Comparison of ENCODE assay signal across 12 cellular contexts in the genomic region with DNA sequence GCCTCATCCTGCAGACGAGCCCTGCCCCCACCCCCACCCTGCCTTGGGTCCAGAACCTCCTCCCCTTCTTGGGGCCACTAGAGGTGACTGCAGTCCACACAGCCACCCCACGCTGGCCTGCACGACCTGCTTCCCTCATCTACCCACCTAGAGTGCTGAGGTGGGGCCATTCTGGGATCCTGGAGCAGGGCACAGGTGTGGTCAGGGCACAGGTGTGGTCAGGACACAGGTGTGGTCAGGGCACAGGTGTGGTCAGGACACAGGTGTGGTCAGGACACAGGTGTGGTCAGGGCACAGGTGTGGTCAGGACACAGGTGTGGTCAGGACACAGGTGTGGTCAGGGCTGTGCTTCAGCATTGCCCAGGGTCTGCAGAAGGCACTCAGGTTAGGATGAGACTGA. TPM values are rescaled to one million over a fixed set of nuclear protein-coding genes. Genes with fewer than 3 reads are reported as not detected.
DNase-seq lines count a peak whose midpoint lies in the region; FAIRE-seq and TF ChIP-seq lines count a peak whose summit lies in the region.
"Not testable (repeated sequence)": the region's sequence is repeated elsewhere in the genome, so short reads cannot be mapped to it uniquely, and the experiment has no call there.
"Had no signal": no experiment of that assay in that cellular context is flagged by ENCODE, and none has a peak within 500 bp of the region (broad histone marks: within the 10 kb centered on the region; RNA-seq: fewer than 3 reads in every experiment).

No MANE protein-coding gene starts in this region.

- 43% methylated on average over 3 of the region's 3 CpGs for WGBS in SK-N-SH (ENCODE audit: low lambda C conversion rate)
- WGBS in smooth muscle cell (ENCODE audit: low lambda C conversion rate), result 51% methylated on average over 2 of the region's 3 CpGs

- H3K4me1 ChIP-seq in BLaER1 treated with 17β-estradiol and CSF1 and Interleukin-3, amounts not matched to agents 10 nM and 100 nM, result peaks cover 46 to 81% (median 74%) of the 10 kb centered on the region in 10 experiments
- H3K4me1 ChIP-seq in SK-N-SH (ENCODE audit: control insufficient read depth in 1 of 2, insufficient read depth in 2 of 2, low read depth in 1 of 2, low read length in 1 of 2) (peaks cover 10 to 26% of the 10 kb centered on the region in 2 experiments; a peak in 2 of 4 replicates), left ventricle myocardium inferior (peaks cover 44% of the 10 kb centered on the region), smooth muscle cell (ENCODE audit: low read depth) (peaks cover 30% of the 10 kb centered on the region)

- H3K4me2 ChIP-seq in BLaER1 treated with 17β-estradiol and CSF1 and Interleukin-3, amounts not matched to agents 10 nM and 100 nM, result peak overlapping the region; percentile 13 to 83 (median 77); a peak in 20 of 22 replicates
- peak overlapping the region; percentile 40; the same call in 1 of the 2 replicates for H3K4me2 ChIP-seq in SK-N-SH
- H3K4me2 ChIP-seq in smooth muscle cell, result peak overlapping the region; percentile 54

- not testable (repeated sequence) for H3K79me2 ChIP-seq in SK-N-SH (ENCODE audit: insufficient read depth); smooth muscle cell (ENCODE audit: low read depth)

- TF ChIP-seq RAD21 in SK-N-SH (IDR thresholded peaks at IDR 0.05; ENCODE audit: low read length), result not testable (repeated sequence)

- not testable (repeated sequence) for DNase-seq in HTR-8/SVneo (ENCODE audit: insufficient read length, low spot score); SK-N-SH; left ventricle myocardium inferior; smooth muscle cell (lab: John Stamatoyannopoulos, UW; ENCODE audit: unreplicated experiment)

- not testable (repeated sequence) for H3K27ac ChIP-seq in BLaER1 treated with 17β-estradiol and CSF1 and Interleukin-3, amounts not matched to agents 10 nM and 100 nM; SK-N-SH (ENCODE audit: low read depth in 2 of 2, low read length in 1 of 2); smooth muscle cell (ENCODE audit: low read depth)
- peak overlapping the region; percentile 48 for H3K27ac ChIP-seq in left ventricle myocardium inferior (replicated peaks)

- not testable (repeated sequence) for H3K4me3 Mint-ChIP-seq in brain, nephron

- not testable (repeated sequence) for H2AFZ ChIP-seq in SK-N-SH (ENCODE audit: low read depth); smooth muscle cell (ENCODE audit: low read depth)

- H3K27ac Mint-ChIP-seq in brain (peak overlapping the region in 3 of 5 experiments; percentile 72 to 76 (median 74)), nephron (peak overlapping the region; percentile 62 to 93 (median 82))

- CTCF ChIA-PET in SK-N-SH (lab: Yijun Ruan, JAX), result not testable (repeated sequence)

- POLR2A ChIA-PET in SK-N-SH (lab: Yijun Ruan, JAX), result not testable (repeated sequence)

- not testable (repeated sequence) for H3F3A ChIP-seq in SK-N-SH (replicated peaks; ENCODE audit: insufficient read depth); smooth muscle cell (ENCODE audit: low read depth)

- not testable (repeated sequence) for H3K36me3 Mint-ChIP-seq in brain; nephron (ENCODE audit: low read depth)

- not testable (repeated sequence) for H3K36me3 ChIP-seq in BLaER1 treated with 17β-estradiol and CSF1 and Interleukin-3, amounts not matched to agents 10 nM and 100 nM; SK-N-SH (replicated peaks in 1 of 2; ENCODE audit: control insufficient read depth in 1 of 2, insufficient read depth in 2 of 2, low read length in 1 of 2); left ventricle myocardium inferior; smooth muscle cell (ENCODE audit: low read depth)

- not testable (repeated sequence) for H3K9me3 ChIP-seq in BLaER1 treated with 17β-estradiol and CSF1 and Interleukin-3, amounts not matched to agents 10 nM and 100 nM (replicated peaks in 1 of 11); SK-N-SH; left ventricle myocardium inferior (replicated peaks); smooth muscle cell (replicated peaks; ENCODE audit: low read depth)

- not testable (repeated sequence) for H3K9me3 Mint-ChIP-seq in brain, nephron

- H3K4me3 ChIP-seq in BLaER1 treated with 17β-estradiol and CSF1 and Interleukin-3, amounts not matched to agents 10 nM and 100 nM; SK-N-SH (ENCODE audit: low read depth in 2 of 2, low read length in 1 of 2); left ventricle myocardium inferior; smooth muscle cell: not testable (repeated sequence)

- not testable (repeated sequence) for TF ChIP-seq CTCF in SK-N-SH (IDR thresholded peaks at IDR 0.05); brain (conservative IDR thresholded peaks at IDR 0.05); left ventricle myocardium inferior (IDR thresholded peaks at IDR 0.05; ENCODE audit: borderline replicate concordance); nephron (IDR thresholded peaks at IDR 0.05; ENCODE audit: unreplicated experiment in 3 of 3); smooth muscle cell (IDR thresholded peaks at IDR 0.05; ENCODE audit: borderline replicate concordance, insufficient read depth, poor library complexity, severe bottlenecking)

- H3K27me3 ChIP-seq in BLaER1 treated with 17β-estradiol and CSF1 and Interleukin-3, amounts not matched to agents 10 nM and 100 nM, result peaks cover 0 to 25% (median 0%) of the 10 kb centered on the region in 11 experiments; a peak in 3 of 22 replicates
- H3K27me3 ChIP-seq in SK-N-SH (ENCODE audit: insufficient read depth); smooth muscle cell (ENCODE audit: low read depth): not testable (repeated sequence)
- H3K27me3 ChIP-seq in left ventricle myocardium inferior (ENCODE audit: low read depth), result peaks cover 36% of the 10 kb centered on the region

- H3K27me3 Mint-ChIP-seq in brain; nephron (ENCODE audit: low read depth): not testable (repeated sequence)

- intact Hi-C loops in left ventricle myocardium inferior (cut with micrococcal nuclease), result not testable (repeated sequence)

- TF ChIP-seq EP300 in SK-N-SH (IDR thresholded peaks at IDR 0.05; ENCODE audit: borderline replicate concordance in 1 of 2, low read depth in 1 of 2, low read length in 1 of 2), result not testable (repeated sequence)

- H3K4me1 Mint-ChIP-seq in brain (peaks cover 56% of the 10 kb centered on the region), nephron (peaks cover 56% of the 10 kb centered on the region)

- peak overlapping the region in 2 of 11 experiments; percentile 32 to 44; a peak in 2 of 22 replicates for H3K9ac ChIP-seq in BLaER1 treated with 17β-estradiol and CSF1 and Interleukin-3, amounts not matched to agents 10 nM and 100 nM
- not testable (repeated sequence) for H3K9ac ChIP-seq in SK-N-SH; smooth muscle cell (ENCODE audit: low read depth)

- peak; percentile 93 for FAIRE-seq in HTR-8/SVneo (lab: Jason Lieb, UNC)

- not testable (repeated sequence) for H4K20me1 ChIP-seq in BLaER1 treated with 17β-estradiol and CSF1 and Interleukin-3, amounts not matched to agents 10 nM and 100 nM; SK-N-SH (ENCODE audit: insufficient read depth); smooth muscle cell (ENCODE audit: low read depth)

- H3K9me2 ChIP-seq in SK-N-SH, result not testable (repeated sequence)

RNA-seq across cellular contexts. Expression of a gene that starts 17.6 kb away (rescaled TPM):
- polyA plus RNA-seq in SK-N-SH (2012; rRNA removed) (not detected in 2 replicates), brain (ENCODE audit: insufficient read depth, low read depth, low replicate concordance) (not detected), smooth muscle cell (not detected in 2 replicates)
- not detected in 2 replicates for polyA plus RNA-seq in SK-N-SH (2012; cell fraction: cytosol; rRNA removed)
- polyA plus RNA-seq in SK-N-SH (2012; cell fraction: nucleus; rRNA removed), result not detected in 2 replicates
- total RNA-seq in left ventricle myocardium inferior (not detected), smooth muscle cell (not detected in 2 replicates)
- total RNA-seq: Caco-2; CD4-positive, CD25-positive, alpha-beta regulatory T cell; CD8-positive, alpha-beta T cell; H7 had no signal
- polyA plus RNA-seq: A549; CD4-positive, CD25-positive, alpha-beta regulatory T cell had no signal

RNA-seq across cellular contexts. Expression of a gene that starts 25.8 kb away (rescaled TPM):
- 7.6 and 9.4 TPM in 2 replicates for polyA plus RNA-seq in SK-N-SH (2012; rRNA removed)
- 3.5 and 5.9 TPM in 2 replicates for polyA plus RNA-seq in SK-N-SH (2012; cell fraction: cytosol; rRNA removed)
- polyA plus RNA-seq in SK-N-SH (2012; cell fraction: nucleus; rRNA removed), result 13.3 and 14.4 TPM in 2 replicates
- 86.6 TPM for polyA plus RNA-seq in brain (ENCODE audit: insufficient read depth, low read depth, low replicate concordance)
- total RNA-seq in left ventricle myocardium inferior, result 5.2 TPM
- total RNA-seq in smooth muscle cell, result 9.8 and 19.5 TPM in 2 replicates
- 6.0 and 7.9 TPM in 2 replicates for polyA plus RNA-seq in smooth muscle cell
